Comparison of ENCODE assay signal across 8 cellular contexts in the genomic region with DNA sequence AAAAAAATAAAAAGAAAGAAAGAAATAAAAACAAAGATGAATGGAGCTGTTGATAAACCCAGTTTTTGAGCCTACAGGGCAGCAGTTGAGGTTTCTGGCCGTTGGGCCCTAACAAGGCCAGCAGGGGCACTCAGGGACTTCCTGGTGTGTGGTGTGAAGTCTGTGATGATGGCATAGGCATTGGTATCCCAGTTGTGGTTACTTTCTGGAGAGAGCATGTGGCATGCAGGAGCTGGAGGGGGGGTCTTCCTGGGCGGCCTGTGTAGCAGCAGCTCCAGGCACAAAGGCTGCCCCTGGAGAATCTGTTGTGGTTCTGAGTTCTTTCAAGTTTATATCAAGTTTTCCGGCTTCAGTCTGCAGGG. TPM values are rescaled to one million over a fixed set of nuclear protein-coding genes. Genes with fewer than 3 reads are reported as not detected.
A peak's percentile ranks its signal among the peaks of the same experiment; 100 is the strongest.
DNase-seq lines count a peak whose midpoint lies in the region; ATAC-seq, FAIRE-seq and TF ChIP-seq lines count a peak whose summit lies in the region.

No MANE protein-coding gene starts in this region.

- no peaks in the 10 kb centered on the region for H3K79me1 ChIP-seq in H1 (ENCODE audit: low read depth, low read length)

- DNase-seq in GM10266 (ENCODE audit: extremely low spot score) (peak; percentile 21), H1 (ENCODE audit: low read depth in 1 of 2, low spot score in 2 of 2) (no peak), osteoblast (ENCODE audit: insufficient read length, low spot score, missing footprints) (peak; percentile 95), CD1c-positive myeloid dendritic cell (ENCODE audit: extremely low spot score) (no peak), DMS53 treated with DMSO at 0.1 percent for 48 hours (lab: John Stamatoyannopoulos, UW; ENCODE audit: unreplicated experiment) (no peak), small intestine (no peak)

- no peak; a peak in 1 of 4 replicates for TF ChIP-seq RAD21 in H1 (IDR thresholded peaks at IDR 0.05 in 1 of 2, conservative IDR thresholded peaks at IDR 0.05 in 1 of 2; ENCODE audit: low read depth in 2 of 2, low read length in 2 of 2)

- TF ChIP-seq EP300 in H1 (IDR thresholded peaks at IDR 0.05; ENCODE audit: borderline replicate concordance in 1 of 2, low read depth in 2 of 2, low read length in 2 of 2) = no peak

- H2AFZ ChIP-seq in OCI-LY1 (ENCODE audit: low read length) (no peak overlapping the region), H1 (ENCODE audit: low read length) (no peak overlapping the region), osteoblast (ENCODE audit: low read length) (no peak overlapping the region)

- POLR2A ChIA-PET in H1 (lab: Charles Lee; ENCODE audit: partially characterized antibody) = no interaction called here

- H3K9ac ChIP-seq in OCI-LY1 (ENCODE audit: low read length) = peak overlapping the region; percentile 27; the same call in 1 of the 2 replicates
- no peak overlapping the region for H3K9ac ChIP-seq in H1 (replicated peaks in 1 of 4; ENCODE audit: extremely low read depth in 1 of 4, low read depth in 3 of 4, low read length in 3 of 4)

- no peak overlapping the region for H2BK12ac ChIP-seq in H1 (ENCODE audit: low read depth, low read length)

- H3K56ac ChIP-seq in H1 (replicated peaks; ENCODE audit: insufficient read length, low read depth, low read length) = no peak overlapping the region

- H3K4me2 ChIP-seq in OCI-LY1 (ENCODE audit: low read length) = peak overlapping the region; percentile 61
- H3K4me2 ChIP-seq in H1 (ENCODE audit: insufficient read depth in 1 of 2, low read depth in 2 of 2, low read length in 2 of 2) = no peak overlapping the region
- peak overlapping the region; percentile 99 for H3K4me2 ChIP-seq in osteoblast (ENCODE audit: insufficient read depth, low read length)

- H3K18ac ChIP-seq in H1 (ENCODE audit: extremely low read depth, low read length) = no peak overlapping the region

- H3K4me1 ChIP-seq in OCI-LY1 (ENCODE audit: insufficient read depth, low read length, severe bottlenecking) (peaks cover 35% of the 10 kb centered on the region), H1 (replicated peaks in 1 of 4; ENCODE audit: control insufficient read depth in 3 of 4, insufficient read depth in 4 of 4, low read length in 3 of 4) (peaks cover 4 to 9% (median 5%) of the 10 kb centered on the region in 4 experiments; a peak in 6 of 7 replicates), osteoblast (ENCODE audit: insufficient read depth, low read length) (peaks cover 50% of the 10 kb centered on the region), small intestine (ENCODE audit: control insufficient read depth in 2 of 2, insufficient read depth in 1 of 2, low read depth in 1 of 2, low read length in 1 of 2) (peaks cover 2 to 16% of the 10 kb centered on the region in 2 donors)

- no peak overlapping the region for H2BK20ac ChIP-seq in H1 (ENCODE audit: low read length)

- no peak overlapping the region for H3K23ac ChIP-seq in H1 (ENCODE audit: insufficient read length)

- H2AK5ac ChIP-seq in H1 (ENCODE audit: low read depth, low read length) = no peak overlapping the region

- H4K20me1 ChIP-seq in OCI-LY1 (ENCODE audit: insufficient read depth, low read length) (no peaks in the 10 kb centered on the region), H1 (replicated peaks in 1 of 2; ENCODE audit: control insufficient read depth in 1 of 2, insufficient read depth in 2 of 2, low read length in 2 of 2) (no peaks in the 10 kb centered on the region), osteoblast (ENCODE audit: insufficient read depth, low read length) (peaks cover 3% of the 10 kb centered on the region)

- H3K27me3 ChIP-seq in OCI-LY1 (ENCODE audit: insufficient read depth, low read length) (no peaks in the 10 kb centered on the region), H1 (replicated peaks in 1 of 4; ENCODE audit: control insufficient read depth in 3 of 4, extremely low read depth in 1 of 4, insufficient read depth in 3 of 4, low read length in 3 of 4) (peaks cover 0 to 3% (median 0%) of the 10 kb centered on the region in 4 experiments; a peak in 1 of 7 replicates), osteoblast (ENCODE audit: insufficient read depth, low read length) (no peaks in the 10 kb centered on the region), small intestine (ENCODE audit: control insufficient read depth in 2 of 2, insufficient read depth in 2 of 2, low read length in 2 of 2) (no peaks in the 10 kb centered on the region)

- WGBS in H1 (ENCODE audit: extremely low coverage in 1 of 2, insufficient coverage in 1 of 2, insufficient read length in 1 of 2, insufficient replicate concordance in 2 of 2, low coverage in 1 of 2, low lambda C conversion rate in 2 of 2, missing lambda C conversion rate in 1 of 2), 2 experiments = 83% methylated on average over 3 of the region's 3 CpGs; no CpG with 5 or more reads in 1 of the 2 experiments
- 59 to 69% (median 63%) methylated on average over 3 of the region's 3 CpGs for WGBS in small intestine, 3 donors

- ATAC-seq in HG03135 (IDR thresholded peaks at IDR 0.05; ENCODE audit: unreplicated experiment) = no peak

- TF ChIP-seq CTCF in GM10266 (IDR thresholded peaks at IDR 0.05; ENCODE audit: control insufficient read depth, insufficient read depth, low read depth, missing control alignments) (no peak), OCI-LY1 (IDR thresholded peaks at IDR 0.05; ENCODE audit: low read length) (peak; percentile 15; the same call in 1 of the 2 replicates), H1 (IDR thresholded peaks at IDR 0.05; ENCODE audit: control extremely low read depth in 1 of 3, insufficient read depth in 1 of 3, low read depth in 1 of 3, low read length in 3 of 3) (peak in 2 of 3 experiments; percentile 5 to 11; a peak in 2 of 4 replicates), osteoblast (IDR thresholded peaks at IDR 0.05; ENCODE audit: extremely low read depth, low read depth, low read length) (peak; percentile 28)

- H3K23me2 ChIP-seq in H1 (ENCODE audit: low read depth, low read length) = 0 out of 2 replicates have a peak, but pooled peaks cover 1% of the 10 kb centered on the region

- no peak for TF ChIP-seq POLR2A in H1 (IDR thresholded peaks at IDR 0.05; ENCODE audit: control extremely low read depth in 1 of 2, low read depth in 2 of 2, low read length in 2 of 2)

- no peak overlapping the region for H4K91ac ChIP-seq in H1 (replicated peaks; ENCODE audit: insufficient read length, low read length)

- H2BK15ac ChIP-seq in H1 (ENCODE audit: low read length) = no peak overlapping the region

- H3K9me3 ChIP-seq in OCI-LY1 (ENCODE audit: low read length) = no peaks in the 10 kb centered on the region
- H3K9me3 ChIP-seq in H1 (ENCODE audit: insufficient read depth in 2 of 2, low read depth in 1 of 2, low read length in 1 of 2) = no peaks in the 10 kb centered on the region
- H3K9me3 ChIP-seq in osteoblast (ENCODE audit: low read depth, low read length) = no peaks in the 10 kb centered on the region
- no peaks in the 10 kb centered on the region for H3K9me3 ChIP-seq in small intestine (ENCODE audit: control insufficient read depth, low read depth)

- no peak overlapping the region for H2BK120ac ChIP-seq in H1 (replicated peaks; ENCODE audit: low read depth, low read length)

- CTCF ChIA-PET in H1 (lab: Charles Lee; ENCODE audit: partially characterized antibody) = interaction anchor here (0.8 to 0.9 kb wide), 4 partner anchors 26 to 239 kb away, joined by 3 to 4 read pairs (median 3); no protein-coding TSS in a partner anchor

- no peak overlapping the region for H3K14ac ChIP-seq in H1 (ENCODE audit: insufficient read length)

- no peak for FAIRE-seq in H1 (lab: Jason Lieb, UNC)
- no peak for FAIRE-seq in small intestine (lab: Jason Lieb, UNC)

- no peak overlapping the region for H4K5ac ChIP-seq in H1 (ENCODE audit: insufficient read length, low read depth, low read length)

- no peak overlapping the region for H4K8ac ChIP-seq in H1 (ENCODE audit: extremely low read depth, insufficient read depth, low read length)

- H3F3A ChIP-seq in OCI-LY1 (ENCODE audit: insufficient read depth, low read length) = no peaks in the 10 kb centered on the region

- H3K79me2 ChIP-seq in OCI-LY1 (ENCODE audit: insufficient read depth, low read length) (peaks cover 15% of the 10 kb centered on the region), H1 (ENCODE audit: control insufficient read depth in 1 of 2, insufficient read depth in 2 of 2, low read length in 2 of 2) (no peaks in the 10 kb centered on the region), osteoblast (ENCODE audit: insufficient read depth, low read length) (peaks cover 60% of the 10 kb centered on the region)

- no peak overlapping the region for H3K4ac ChIP-seq in H1 (replicated peaks; ENCODE audit: insufficient read length, low read depth, low read length)

- peaks cover 8% of the 10 kb centered on the region; the same call in 1 of the 2 replicates for H3K36me3 ChIP-seq in OCI-LY1 (ENCODE audit: insufficient read depth, low read length)
- no peaks in the 10 kb centered on the region for H3K36me3 ChIP-seq in H1 (ENCODE audit: control insufficient read depth in 2 of 4, insufficient read depth in 4 of 4, low read length in 3 of 4)
- no peaks in the 10 kb centered on the region for H3K36me3 ChIP-seq in osteoblast (ENCODE audit: insufficient read depth, low read length)
- no peaks in the 10 kb centered on the region for H3K36me3 ChIP-seq in small intestine (ENCODE audit: control insufficient read depth in 2 of 2, insufficient read depth in 2 of 2, low read length in 2 of 2)

- H3K9me2 ChIP-seq in OCI-LY1 (ENCODE audit: low read depth, low read length) = no peaks in the 10 kb centered on the region

- H3K4me3 ChIP-seq in OCI-LY1 (ENCODE audit: low read depth, low read length, poor library complexity, severe bottlenecking) = peak overlapping the region; percentile 17
- no peak overlapping the region for H3K4me3 ChIP-seq in H1 (ENCODE audit: extremely low read depth in 1 of 4, insufficient read depth in 2 of 4, low read depth in 3 of 4, low read length in 4 of 4)
- peak overlapping the region; percentile 39 for H3K4me3 ChIP-seq in osteoblast (ENCODE audit: insufficient read depth, low read length)
- H3K4me3 ChIP-seq in small intestine (ENCODE audit: low read depth in 1 of 2, low read length in 2 of 2) = no peak overlapping the region

- H3K27ac ChIP-seq in OCI-LY1 (ENCODE audit: low read depth, low read length, poor library complexity, severe bottlenecking) (peak overlapping the region; percentile 81), H1 (ENCODE audit: low read depth, low read length) (no peak overlapping the region), osteoblast (ENCODE audit: low read depth, low read length) (peak overlapping the region; percentile 99), small intestine (ENCODE audit: low read depth in 1 of 2, low read length in 1 of 2) (peak overlapping the region in 1 of 2 donors; percentile 41)

- no peak overlapping the region for H2BK5ac ChIP-seq in H1 (ENCODE audit: low read depth, low read length)

RNA-seq across cellular contexts. Expression of a gene that starts 2.0 kb away (rescaled TPM):
- total RNA-seq in H1 (2021; fragmentation: NEBNext Ultra II Directional; extraction: Animal tissue kit (Norgen Biotek cat#: 25700)) = 14.2 and 14.8 TPM in 2 replicates
- polyA plus RNA-seq in H1 (2011; rRNA removed) (21.9 and 25.0 TPM in 2 replicates), small intestine (10 to 100 TPM; 16.8 to 43.8 (median 37.8) TPM)
- polyA plus RNA-seq in H1 (2011; cell fraction: cytosol; rRNA removed) = 20.2 TPM
- 38.2 TPM for polyA plus RNA-seq in H1 (2011; cell fraction: nucleus; rRNA removed)
- 11.3 to 14.7 TPM (median 13.7 TPM) in 4 replicates for polyA plus RNA-seq in H1 (2012, experiment 1 of 2)
- 16.5 TPM for polyA plus RNA-seq in H1 (2012, experiment 2 of 2)
- 8.1 TPM for polyA plus RNA-seq in H1 (2013, experiment 1 of 2)
- 9.0 TPM for polyA plus RNA-seq in H1 (2013, experiment 2 of 2)
- polyA minus RNA-seq in H1 (2011; rRNA and poly(A)+ RNA removed) = 6.3 and 8.1 TPM in 2 replicates
- 6.8 TPM for polyA minus RNA-seq in H1 (2011; cell fraction: cytosol; rRNA and poly(A)+ RNA removed)
- polyA minus RNA-seq in H1 (2011; cell fraction: nucleus; rRNA and poly(A)+ RNA removed) = 13.8 TPM
- total RNA-seq in osteoblast = 19.5 and 21.5 TPM in 2 replicates

RNA-seq across cellular contexts. Expression of a gene that starts 2.1 kb away (rescaled TPM):
- 15.2 and 16.6 TPM in 2 replicates for total RNA-seq in H1 (2021; fragmentation: NEBNext Ultra II Directional; extraction: Animal tissue kit (Norgen Biotek cat#: 25700))
- 33.7 and 45.0 TPM in 2 replicates for polyA plus RNA-seq in H1 (2011; rRNA removed)
- polyA plus RNA-seq in H1 (2011; cell fraction: cytosol; rRNA removed) = 30.8 TPM
- polyA plus RNA-seq in H1 (2011; cell fraction: nucleus; rRNA removed) = 39.7 TPM
- 21.8 to 30.3 TPM (median 29.0 TPM) in 4 replicates for polyA plus RNA-seq in H1 (2012, experiment 1 of 2)
- polyA plus RNA-seq in H1 (2012, experiment 2 of 2) = 26.2 TPM
- 12.0 TPM for polyA plus RNA-seq in H1 (2013, experiment 1 of 2)
- 10.6 TPM for polyA plus RNA-seq in H1 (2013, experiment 2 of 2)
- 9.1 and 11.6 TPM in 2 replicates for polyA minus RNA-seq in H1 (2011; rRNA and poly(A)+ RNA removed)
- 25.5 TPM for polyA minus RNA-seq in H1 (2011; cell fraction: cytosol; rRNA and poly(A)+ RNA removed)
- polyA minus RNA-seq in H1 (2011; cell fraction: nucleus; rRNA and poly(A)+ RNA removed) = 7.3 TPM
- total RNA-seq in osteoblast = 220 and 288 TPM in 2 replicates
- polyA plus RNA-seq in small intestine = 100 to 1,000 TPM in 2 of 3 donors, 10 to 100 TPM in 1; 57.8 to 151 (median 119) TPM

Comparison
In these comparisons a context has a peak if more than half of its experiments do, and no peak if none do; other contexts are left out.
1. DNase-seq: peak in GM10266 (single experiment) and osteoblast (single experiment); none in H1 (0 of 2), CD1c-positive myeloid dendritic cell (single experiment), DMS53 treated with DMSO at 0.1 percent for 48 hours (single experiment) and small intestine (single experiment).
2. H3K4me2 ChIP-seq: peak in OCI-LY1 (single experiment) and osteoblast (single experiment); none in H1 (0 of 2).
3. H3K4me3 ChIP-seq: peak in OCI-LY1 (single experiment) and osteoblast (single experiment); none in H1 (0 of 4) and small intestine (0 of 2).
4. RNA of a gene that starts 2.1 kb away (total RNA-seq): 220 to 288 TPM in osteoblast; 15.2 to 16.6 TPM in H1; every median in the first group is over 10 times any median in the second.